9 cellular contexts compared by ENCODE assay signal in genomic region chr1:57422271-57423134, GRCh38. TPM values are rescaled to one million over a fixed set of nuclear protein-coding genes. Genes with fewer than 3 reads are reported as not detected.
DNase-seq lines count a peak whose midpoint lies in the region; ATAC-seq and TF ChIP-seq lines count a peak whose summit lies in the region.
"Had no signal": no experiment of that assay in that cellular context is flagged by ENCODE, and none has a peak within 500 bp of the region (broad histone marks: within the 10 kb centered on the region; RNA-seq: fewer than 3 reads in every experiment).

No MANE protein-coding gene starts in this region.

- peaks cover 12% of the 10 kb centered on the region for H3K4me1 ChIP-seq in mucosa of stomach (ENCODE audit: control insufficient read depth, insufficient read depth, low read length)

- DNase-seq in AG08396 (ENCODE audit: low spot score) (peak; percentile 36), MG63 (peak; percentile 9), ecto neural progenitor cell (ENCODE audit: low spot score) (peak; percentile 75), RWPE1 (ENCODE audit: low spot score) (no peak)
- no peak for DNase-seq in central memory CD4-positive, alpha-beta T cell

- H3K27me3 ChIP-seq in MG63 (peaks cover 57% of the 10 kb centered on the region), mucosa of stomach (ENCODE audit: control insufficient read depth, insufficient read depth, low read length) (peaks cover 31% of the 10 kb centered on the region)

- H3K27ac ChIP-seq in RWPE1, result no peak overlapping the region
- H3K27ac ChIP-seq: neutrophil had no signal

- H3K9me3 ChIP-seq in MG63, result no peaks in the 10 kb centered on the region
- no peaks in the 10 kb centered on the region for H3K9me3 ChIP-seq in mucosa of stomach (ENCODE audit: control insufficient read depth, low read length)
- H3K9me3 ChIP-seq: neutrophil had no signal

- POLR2A ChIA-PET in RWPE1 (lab: Yijun Ruan, JAX; ENCODE audit: low non-redundant PET), result no interaction called here

- H3K4me3 ChIP-seq in MG63 (no peak overlapping the region), mucosa of stomach (ENCODE audit: low read length) (no peak overlapping the region)

- peak overlapping the region; percentile 13 for H3K9ac ChIP-seq in mucosa of stomach (ENCODE audit: low read length)

- no peak for ATAC-seq in GM19397 (IDR thresholded peaks at IDR 0.05; ENCODE audit: unreplicated experiment)
- ATAC-seq in HG02884 (IDR thresholded peaks at IDR 0.05; ENCODE audit: unreplicated experiment), result no peak

- CTCF ChIA-PET in RWPE1 (lab: Yijun Ruan, JAX), result interaction anchor here (0.6 kb wide), 1 partner anchor 33 kb away, joined by 5 read pairs; no protein-coding TSS in a partner anchor

- TF ChIP-seq CTCF in RWPE1 (conservative IDR thresholded peaks at IDR 0.05; ENCODE audit: low read depth), result no peak

- H3K36me3 ChIP-seq in MG63 (no peaks in the 10 kb centered on the region), mucosa of stomach (ENCODE audit: control insufficient read depth, insufficient read depth, low read length) (no peaks in the 10 kb centered on the region)
- H3K36me3 ChIP-seq: neutrophil had no signal

RNA-seq across cellular contexts. Expression of gene DAB1, which starts 1.4 kb away (rescaled TPM):
- not detected in 2 replicates for total RNA-seq in MG63 (2014; rRNA removed; shearing (Covaris generic); ENCODE audit: low replicate concordance)

Comparison
In these comparisons a context has a peak if more than half of its experiments do, and no peak if none do; other contexts are left out.
1. DNase-seq: peak in AG08396 (single experiment), MG63 (single experiment) and ecto neural progenitor cell (single experiment); none in central memory CD4-positive, alpha-beta T cell (single experiment) and RWPE1 (single experiment).